Comparison of ENCODE assay signal across 8 cellular contexts in the genomic region with DNA sequence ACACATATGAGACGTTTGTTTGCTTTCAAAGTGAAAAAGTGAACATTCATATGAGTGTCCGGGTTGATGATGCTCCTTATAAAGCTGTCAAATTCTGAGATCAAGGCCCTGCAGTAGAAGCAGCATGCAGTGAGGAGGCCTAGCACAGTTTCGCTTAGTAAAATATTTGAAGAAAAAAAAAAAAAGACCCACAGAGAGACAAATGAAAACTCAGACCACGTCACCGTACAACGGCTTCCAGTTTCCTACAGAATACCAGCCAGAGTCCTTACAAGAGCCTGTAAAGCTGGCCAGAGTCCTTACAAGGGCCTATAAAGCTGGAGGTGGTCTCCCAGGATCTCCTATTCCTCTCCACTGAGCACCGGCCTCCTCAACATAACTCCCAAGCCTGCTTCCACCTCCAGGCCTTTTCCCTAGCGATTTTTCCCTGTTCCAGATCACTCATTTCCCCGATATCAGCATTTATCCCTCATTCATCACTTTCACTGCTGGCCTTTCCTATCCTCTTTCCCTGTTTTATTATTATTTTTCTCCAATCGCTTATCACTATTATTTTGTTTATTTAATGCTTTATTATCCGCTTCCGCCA. TPM values are rescaled to one million over a fixed set of nuclear protein-coding genes. Genes with fewer than 3 reads are reported as not detected.
DNase-seq lines count a peak whose midpoint lies in the region; ATAC-seq and TF ChIP-seq lines count a peak whose summit lies in the region.

No MANE protein-coding gene starts in this region.

- no peak for TF ChIP-seq EP300 in neural cell (conservative IDR thresholded peaks at IDR 0.05; ENCODE audit: poor library complexity, severe bottlenecking)

- H3K27ac ChIP-seq in MM.1S (ENCODE audit: low read length), result peak overlapping the region; percentile 96
- H3K27ac ChIP-seq in neural cell (ENCODE audit: low read length), result peak overlapping the region; percentile 93

- no peak for ATAC-seq in activated B cell treated with CpG ODN at 0.5 μM for 24 hours (ENCODE audit: low read depth)
- no peak for ATAC-seq in GM21576 (IDR thresholded peaks at IDR 0.05; ENCODE audit: unreplicated experiment)
- ATAC-seq in HG03354 (IDR thresholded peaks at IDR 0.05; ENCODE audit: poor library complexity, severe bottlenecking, unreplicated experiment), result no peak

- peak overlapping the region; percentile 96 for H3K4me3 ChIP-seq in MM.1S (ENCODE audit: low read length)
- peak overlapping the region; percentile 93 for H3K4me3 ChIP-seq in neural cell (ENCODE audit: low read length)

- H3K27me3 ChIP-seq in MM.1S (replicated peaks; ENCODE audit: insufficient read depth, low read length), result no peaks in the 10 kb centered on the region
- no peaks in the 10 kb centered on the region for H3K27me3 ChIP-seq in neural cell (ENCODE audit: insufficient read depth, low read depth, low read length)

- no peaks in the 10 kb centered on the region for H3K9me3 Mint-ChIP-seq in activated B cell treated with CpG ODN at 0.5 μM for 24 hours

- peak overlapping the region; percentile 91 for H3K9ac ChIP-seq in MM.1S (ENCODE audit: low read length)
- H3K9ac ChIP-seq in neural cell (ENCODE audit: low read length), result peak overlapping the region; percentile 78

- TF ChIP-seq RAD21 in neural cell (conservative IDR thresholded peaks at IDR 0.05), result no peak

- intact Hi-C loops in activated B cell treated with CpG ODN at 0.5 μM for 24 hours (cut with micrococcal nuclease), result loop anchor here (1.0 to 10.0 kb wide), 12 partner anchors 15 to 1216 kb away; partner anchors contain the start of genes BTN2A2, BTN3A2 and ZNF391

- H3K79me2 ChIP-seq in MM.1S (ENCODE audit: low read length), result peaks cover 33% of the 10 kb centered on the region
- H3K79me2 ChIP-seq in neural cell (replicated peaks; ENCODE audit: insufficient read depth, low read length), result peaks cover 12% of the 10 kb centered on the region

- H4K20me1 ChIP-seq in MM.1S (ENCODE audit: insufficient read depth, low read length) (no peaks in the 10 kb centered on the region), neural cell (ENCODE audit: insufficient read depth) (no peaks in the 10 kb centered on the region)

- peaks cover 70% of the 10 kb centered on the region for H3K4me1 Mint-ChIP-seq in activated B cell treated with CpG ODN at 0.5 μM for 24 hours

- peak overlapping the region; percentile 98 for H3K4me3 Mint-ChIP-seq in activated B cell treated with CpG ODN at 0.5 μM for 24 hours

- CTCF ChIA-PET in activated B cell treated with CpG ODN at 0.5 μM for 24 hours (lab: Charles Lee), result interaction anchor here (1.6 to 2.3 kb wide), 2 partner anchors 15 to 17 kb away, joined by 8 to 10 read pairs; no protein-coding TSS in a partner anchor

- H3K36me3 ChIP-seq in MM.1S (replicated peaks; ENCODE audit: insufficient read depth, low read length) (no peaks in the 10 kb centered on the region), neural cell (ENCODE audit: insufficient read depth, low read length) (no peaks in the 10 kb centered on the region)

- H3F3A ChIP-seq in MM.1S (ENCODE audit: insufficient read depth, low read length), result peaks cover 63% of the 10 kb centered on the region
- H3F3A ChIP-seq in neural cell (ENCODE audit: insufficient read depth, low read length, poor library complexity, severe bottlenecking), result peaks cover 23% of the 10 kb centered on the region

- H3K27me3 Mint-ChIP-seq in activated B cell treated with CpG ODN at 0.5 μM for 24 hours, result peaks cover 9% of the 10 kb centered on the region

- H3K9me3 ChIP-seq in MM.1S (replicated peaks; ENCODE audit: insufficient read depth, low read length) (no peaks in the 10 kb centered on the region), neural cell (ENCODE audit: low read length) (no peaks in the 10 kb centered on the region)

- TF ChIP-seq CTCF in MM.1S (IDR thresholded peaks at IDR 0.05; ENCODE audit: low read length), result no peak
- no peak for TF ChIP-seq CTCF in activated B cell treated with CpG ODN at 0.5 μM for 24 hours (IDR thresholded peaks at IDR 0.05)
- no peak for TF ChIP-seq CTCF in neural cell (IDR thresholded peaks at IDR 0.05; ENCODE audit: poor library complexity, severe bottlenecking)

- H3K27ac Mint-ChIP-seq in activated B cell treated with CpG ODN at 0.5 μM for 24 hours, result peak overlapping the region; percentile 97

- TF ChIP-seq POLR2A in erythroblast (IDR thresholded peaks at IDR 0.05; ENCODE audit: low read length), result peak; percentile 0

- H3K9me2 ChIP-seq in MM.1S (replicated peaks; ENCODE audit: insufficient read depth, low read length) (no peaks in the 10 kb centered on the region), neural cell (ENCODE audit: insufficient read depth, low read length) (no peaks in the 10 kb centered on the region)

- peak; percentile 59 for DNase-seq in activated CD4-positive, alpha-beta T cell treated with anti-CD3 and anti-CD28 coated beads for 48 hours
- DNase-seq in activated CD4-positive, alpha-beta T cell treated with anti-CD3 and anti-CD28 coated beads, Interleukin-2, amount 50 U/mL, for 1 hour, result no peak
- DNase-seq in MM.1S (peak; percentile 78), activated B cell treated with CpG ODN at 0.5 μM for 24 hours (no peak), erythroblast (lab: John Stamatoyannopoulos, UW) (peak; percentile 65 to 66)

- H3K36me3 Mint-ChIP-seq in activated B cell treated with CpG ODN at 0.5 μM for 24 hours (ENCODE audit: low read depth), result peaks cover 42% of the 10 kb centered on the region

- peaks cover 36% of the 10 kb centered on the region for H3K4me1 ChIP-seq in MM.1S (ENCODE audit: low read length)

- H3K4me2 ChIP-seq in MM.1S (ENCODE audit: low read depth, low read length) (peak overlapping the region; percentile 97), neural cell (ENCODE audit: low read length) (peak overlapping the region; percentile 95)

- H2AFZ ChIP-seq in MM.1S (ENCODE audit: low read length), result peak overlapping the region; percentile 63
- peak overlapping the region; percentile 78 for H2AFZ ChIP-seq in neural cell (ENCODE audit: low read depth, low read length)

- POLR2A ChIA-PET in activated B cell treated with CpG ODN at 0.5 μM for 24 hours (lab: Charles Lee), result interaction anchor here (0.6 to 3.5 kb wide), 34 partner anchors 11 to 610 kb away, joined by 3 to 74 read pairs (median 8); partner anchors contain the start of genes BTN2A1 and BTN3A1

TF ChIP-seq in neural cell, 6 proteins besides CTCF, POLR2A, EP300 and RAD21:
- no peak for TF ChIP-seq EZH2 (IDR thresholded peaks at IDR 0.05; ENCODE audit: borderline replicate concordance, insufficient read depth, low read length, poor library complexity, severe bottlenecking)
- no peak for TF ChIP-seq MXI1 (conservative IDR thresholded peaks at IDR 0.05; ENCODE audit: poor library complexity, severe bottlenecking)
- no peak for TF ChIP-seq TAF1 (IDR thresholded peaks at IDR 0.05; ENCODE audit: low read depth)
- TF ChIP-seq REST (IDR thresholded peaks at IDR 0.05; ENCODE audit: borderline replicate concordance), result peak; percentile 11
TF ChIP-seq in neural cell: peak in this region for 1.

RNA-seq across cellular contexts. Expression of gene HMGN4, which starts 1.5 kb away (rescaled TPM):
- total RNA-seq in activated B cell treated with CpG ODN at 0.5 μM for 24 hours, result 74.5 and 82.2 TPM in 2 replicates
- 125 and 138 TPM in 2 replicates for polyA plus RNA-seq in neural cell
- 92.0 and 99.3 TPM in 2 replicates for polyA minus RNA-seq in neural cell

RNA-seq across cellular contexts. Expression of gene BTN1A1, which starts 36.6 kb away (rescaled TPM):
- 0.18 and 0.46 TPM in 2 replicates for total RNA-seq in activated B cell treated with CpG ODN at 0.5 μM for 24 hours
- polyA plus RNA-seq in neural cell, result not detected in 2 replicates
- not detected in 2 replicates for polyA minus RNA-seq in neural cell

Comparison
In these comparisons a context has a peak if more than half of its experiments do, and no peak if none do; other contexts are left out.
1. DNase-seq: peak in activated CD4-positive, alpha-beta T cell treated with anti-CD3 and anti-CD28 coated beads for 48 hours (single experiment), MM.1S (single experiment) and erythroblast (2 of 2); none in activated CD4-positive, alpha-beta T cell treated with anti-CD3 and anti-CD28 coated beads, Interleukin-2, amount 50 U/mL, for 1 hour (single experiment) and activated B cell treated with CpG ODN at 0.5 μM for 24 hours (single experiment).